In the genomic region with DNA sequence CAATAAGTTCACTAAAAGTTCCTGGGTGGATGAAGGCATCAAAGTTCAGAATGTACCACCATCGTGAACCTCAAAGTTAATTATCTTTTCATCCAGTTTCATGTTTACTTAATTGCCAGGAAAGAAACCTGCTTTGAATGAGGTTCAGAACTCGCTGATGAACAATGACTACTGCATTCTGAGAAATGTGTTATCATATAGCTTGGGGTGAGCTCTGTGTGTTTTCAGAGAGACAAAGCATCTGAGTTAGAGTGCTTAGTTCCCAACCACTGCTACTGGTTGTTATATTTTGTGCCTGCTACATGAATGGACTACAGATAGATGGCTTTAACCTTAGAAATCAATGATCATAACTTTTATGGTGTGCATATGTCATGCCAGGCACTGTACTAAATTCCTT, we compare ENCODE assay signal across 26 cellular contexts.
DNase-seq lines count a peak whose midpoint lies in the region; ATAC-seq lines count a peak whose summit lies in the region.
"Had no signal": no experiment of that assay in that cellular context is flagged by ENCODE, and none has a peak within 500 bp of the region (broad histone marks: within the 10 kb centered on the region; RNA-seq: fewer than 3 reads in every experiment).

No MANE protein-coding gene starts in this region.

- DNase-seq in activated T-cell treated with anti-CD3 and anti-CD28 coated beads, Interleukin-2, amount 50 U/mL, for 72 hours = no peak
- DNase-seq in activated T-cell treated with anti-CD3 and anti-CD28 coated beads, Interleukin-2, amount 50 U/mL, for 1 hour = no peak
- no peak for DNase-seq in activated T-helper 2 cell treated with anti-CD3 and anti-CD28 coated beads, Interferon-gamma antibody, Interleukin-2, Interleukin-4, amounts not matched to agents 10 μg/mL and 5 μg/mL and 100 μg/mL, durations not matched to agents 14 hours and 24 hours and 36 hours (ENCODE audit: low spot score)
- no peak for DNase-seq in NCI-H226
- DNase-seq: 8988T; ACHN; AML-193; BE2C; C1 segment of cervical spinal cord; Caco-2; Calu3; CD4-positive, alpha-beta memory T cell; CD4-positive, alpha-beta T cell; CD4-positive, CD25-positive, alpha-beta regulatory T cell; CD8-positive, alpha-beta memory T cell; CD8-positive, alpha-beta T cell; COR-L47; DMS 273 treated with DMSO at 0.1 percent for 48 hours; DMS153; DMS79; DMS79 treated with DMSO at 0.1 percent for 48 hours; DND-41; EL had no signal

- H3K36me3 Mint-ChIP-seq in activated T-cell treated with anti-CD3 and anti-CD28 coated beads, Interleukin-2, amount 50 U/mL, for 72 hours (ENCODE audit: insufficient read depth in 2 of 2) = peaks cover 1 to 4% of the 10 kb centered on the region in 2 donors
- no peaks in the 10 kb centered on the region for H3K36me3 Mint-ChIP-seq in activated T-helper 2 cell treated with anti-CD3 and anti-CD28 coated beads, Interferon-gamma antibody, Interleukin-2, Interleukin-4, amounts not matched to agents 10 μg/mL and 5 μg/mL and 100 μg/mL, durations not matched to agents 14 hours and 24 hours and 36 hours (ENCODE audit: low read depth)
- H3K36me3 Mint-ChIP-seq: CD14-positive monocyte; CD4-positive, alpha-beta memory T cell; CD4-positive, CD25-positive, alpha-beta regulatory T cell; CD8-positive, alpha-beta T cell had no signal

- H3K4me1 Mint-ChIP-seq in activated T-cell treated with anti-CD3 and anti-CD28 coated beads, Interleukin-2, amount 50 U/mL, for 72 hours (ENCODE audit: low read depth) = no peaks in the 10 kb centered on the region
- H3K4me1 Mint-ChIP-seq in activated T-helper 2 cell treated with anti-CD3 and anti-CD28 coated beads, Interferon-gamma antibody, Interleukin-2, Interleukin-4, amounts not matched to agents 10 μg/mL and 5 μg/mL and 100 μg/mL, durations not matched to agents 14 hours and 24 hours and 36 hours (ENCODE audit: low read depth) = no peaks in the 10 kb centered on the region
- H3K4me1 Mint-ChIP-seq: B cell; CD14-positive monocyte; CD4-positive, alpha-beta memory T cell; CD4-positive, CD25-positive, alpha-beta regulatory T cell; CD8-positive, alpha-beta memory T cell had no signal

- no peaks in the 10 kb centered on the region for H3K27me3 Mint-ChIP-seq in activated T-cell treated with anti-CD3 and anti-CD28 coated beads, Interleukin-2, amount 50 U/mL, for 72 hours (ENCODE audit: low read depth)
- no peaks in the 10 kb centered on the region for H3K27me3 Mint-ChIP-seq in activated T-helper 2 cell treated with anti-CD3 and anti-CD28 coated beads, Interferon-gamma antibody, Interleukin-2, Interleukin-4, amounts not matched to agents 10 μg/mL and 5 μg/mL and 100 μg/mL, durations not matched to agents 14 hours and 24 hours and 36 hours (ENCODE audit: low read depth)
- H3K27me3 Mint-ChIP-seq: CD4-positive, alpha-beta memory T cell; CD4-positive, alpha-beta T cell; CD4-positive, CD25-positive, alpha-beta regulatory T cell; CD8-positive, alpha-beta memory T cell had no signal

- H3K9me3 Mint-ChIP-seq in activated T-cell treated with anti-CD3 and anti-CD28 coated beads, Interleukin-2, amount 50 U/mL, for 72 hours = peaks cover 7 to 16% of the 10 kb centered on the region in 2 donors
- H3K9me3 Mint-ChIP-seq in activated T-helper 2 cell treated with anti-CD3 and anti-CD28 coated beads, Interferon-gamma antibody, Interleukin-2, Interleukin-4, amounts not matched to agents 10 μg/mL and 5 μg/mL and 100 μg/mL, durations not matched to agents 14 hours and 24 hours and 36 hours = peaks cover 4% of the 10 kb centered on the region

- H3K27ac Mint-ChIP-seq in activated T-cell treated with anti-CD3 and anti-CD28 coated beads, Interleukin-2, amount 50 U/mL, for 72 hours = no peak overlapping the region
- peak overlapping the region; percentile 33 for H3K27ac Mint-ChIP-seq in activated T-helper 2 cell treated with anti-CD3 and anti-CD28 coated beads, Interferon-gamma antibody, Interleukin-2, Interleukin-4, amounts not matched to agents 10 μg/mL and 5 μg/mL and 100 μg/mL, durations not matched to agents 14 hours and 24 hours and 36 hours
- H3K27ac Mint-ChIP-seq: B cell; CD14-positive monocyte; CD4-positive, alpha-beta memory T cell; CD4-positive, alpha-beta T cell; CD4-positive, CD25-positive, alpha-beta regulatory T cell; CD8-positive, alpha-beta memory T cell; CD8-positive, alpha-beta T cell had no signal

- peak; percentile 29 to 63 for ATAC-seq in activated T-cell treated with anti-CD3 and anti-CD28 coated beads, Interleukin-2, amount 50 U/mL, for 72 hours (replicated peaks in 1 of 2)
- ATAC-seq: A549; CD8-positive, alpha-beta T cell had no signal

- intact Hi-C loops in activated T-helper 2 cell treated with anti-CD3 and anti-CD28 coated beads, Interferon-gamma antibody, Interleukin-2, Interleukin-4, amounts not matched to agents 10 μg/mL and 5 μg/mL and 100 μg/mL, durations not matched to agents 14 hours and 24 hours and 36 hours (cut with micrococcal nuclease) = no loop called here

- H3K4me3 Mint-ChIP-seq in activated T-cell treated with anti-CD3 and anti-CD28 coated beads, Interleukin-2, amount 50 U/mL, for 72 hours = no peak overlapping the region
- no peak overlapping the region for H3K4me3 Mint-ChIP-seq in activated T-helper 2 cell treated with anti-CD3 and anti-CD28 coated beads, Interferon-gamma antibody, Interleukin-2, Interleukin-4, amounts not matched to agents 10 μg/mL and 5 μg/mL and 100 μg/mL, durations not matched to agents 14 hours and 24 hours and 36 hours (ENCODE audit: low read depth)
- H3K4me3 Mint-ChIP-seq: B cell; CD14-positive monocyte; CD4-positive, alpha-beta memory T cell; CD4-positive, alpha-beta T cell; CD4-positive, CD25-positive, alpha-beta regulatory T cell; CD8-positive, alpha-beta memory T cell; CD8-positive, alpha-beta T cell had no signal
